8 cellular contexts compared by ENCODE assay signal in the genomic region with DNA sequence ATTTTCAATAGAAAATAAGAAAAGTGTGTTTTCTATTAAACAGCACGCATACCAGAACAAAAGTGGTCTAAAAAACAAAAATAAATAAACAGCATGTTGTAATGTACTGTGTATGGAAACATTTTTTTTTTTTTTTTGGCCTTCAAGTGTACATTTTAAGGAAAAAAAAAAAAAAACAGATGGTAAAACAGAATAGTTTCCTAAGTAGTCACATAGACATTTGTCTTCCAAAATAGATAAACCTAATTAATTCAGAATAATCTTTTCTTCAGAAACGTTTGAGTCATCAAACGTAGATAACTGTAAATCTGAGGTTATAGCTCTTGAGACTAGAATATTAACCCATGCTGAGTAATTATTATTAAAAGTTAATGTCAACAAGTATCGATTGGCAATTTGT. TPM values are rescaled to one million over a fixed set of nuclear protein-coding genes. Genes with fewer than 3 reads are reported as not detected.
DNase-seq lines count a peak whose midpoint lies in the region; ATAC-seq and TF ChIP-seq lines count a peak whose summit lies in the region.

No MANE protein-coding gene starts in this region.

- H3K27me3 Mint-ChIP-seq in progenitor cell of endocrine pancreas = peaks cover 10% of the 10 kb centered on the region

- no peak for TF ChIP-seq CTCF in fibroblast of pulmonary artery (IDR thresholded peaks at IDR 0.05; ENCODE audit: low read length, missing control alignments)
- TF ChIP-seq CTCF in progenitor cell of endocrine pancreas (IDR thresholded peaks at IDR 0.05; ENCODE audit: unreplicated experiment) = no peak

- peak overlapping the region; percentile 67 for H3K4me3 ChIP-seq in fibroblast of pulmonary artery (replicated peaks; ENCODE audit: low read depth, low read length)

- ATAC-seq in SK-N-SH treated with all-trans-retinoic acid at 6 μM for 48 hours = peak; percentile 34
- no peak for ATAC-seq in HG03354 (IDR thresholded peaks at IDR 0.05; ENCODE audit: poor library complexity, severe bottlenecking, unreplicated experiment)

- no peaks in the 10 kb centered on the region for H3K36me3 Mint-ChIP-seq in progenitor cell of endocrine pancreas (ENCODE audit: insufficient read depth)

- peaks cover 1% of the 10 kb centered on the region for H3K4me1 Mint-ChIP-seq in progenitor cell of endocrine pancreas (ENCODE audit: low read depth)

- H3K27ac Mint-ChIP-seq in progenitor cell of endocrine pancreas = no peak overlapping the region

- peak; percentile 1 for DNase-seq in DMS114 treated with DMSO at 0.1 percent for 48 hours (lab: John Stamatoyannopoulos, UW; ENCODE audit: unreplicated experiment)
- peak; percentile 21 for DNase-seq in fibroblast of pulmonary artery (ENCODE audit: low read depth)
- no peak for DNase-seq in progenitor cell of endocrine pancreas (ENCODE audit: low spot score, unreplicated experiment)
- DNase-seq in NCI-H2029 treated with DMSO at 0.1 percent for 48 hours (lab: John Stamatoyannopoulos, UW) = no peak
- no peak for DNase-seq in activated CD4-positive, CD25-positive, alpha-beta regulatory T cell treated with anti-CD3 and anti-CD28 coated beads, Interleukin-2, amount 50 U/mL, for 72 hours
- DNase-seq in stimulated activated CD8-positive, alpha-beta memory T cell treated with anti-CD3 and anti-CD28 coated beads, Interleukin-4, amount 100 ng/mL, for 48 hours = no peak

- H3K4me3 Mint-ChIP-seq in progenitor cell of endocrine pancreas (ENCODE audit: low read depth) = peak overlapping the region; percentile 79

- no peaks in the 10 kb centered on the region for H3K9me3 Mint-ChIP-seq in progenitor cell of endocrine pancreas (ENCODE audit: low read depth)

TF ChIP-seq in SK-N-SH treated with all-trans-retinoic acid at 6 μM for 48 hours, 23 proteins besides CTCF, POLR2A, EP300 and RAD21:
- TF ChIP-seq, protein P1, sequence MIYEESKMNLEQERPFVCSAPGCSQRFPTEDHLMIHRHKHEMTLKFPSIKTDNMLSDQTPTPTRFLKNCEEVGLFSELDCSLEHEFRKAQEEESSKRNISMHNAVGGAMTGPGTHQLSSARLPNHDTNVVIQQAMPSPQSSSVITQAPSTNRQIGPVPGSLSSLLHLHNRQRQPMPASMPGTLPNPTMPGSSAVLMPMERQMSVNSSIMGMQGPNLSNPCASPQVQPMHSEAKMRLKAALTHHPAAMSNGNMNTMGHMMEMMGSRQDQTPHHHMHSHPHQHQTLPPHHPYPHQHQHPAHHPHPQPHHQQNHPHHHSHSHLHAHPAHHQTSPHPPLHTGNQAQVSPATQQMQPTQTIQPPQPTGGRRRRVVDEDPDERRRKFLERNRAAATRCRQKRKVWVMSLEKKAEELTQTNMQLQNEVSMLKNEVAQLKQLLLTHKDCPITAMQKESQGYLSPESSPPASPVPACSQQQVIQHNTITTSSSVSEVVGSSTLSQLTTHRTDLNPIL (CRISPR knock-in tag; IDR thresholded peaks at IDR 0.05; ENCODE audit: low read depth) = no peak
- TF ChIP-seq ZFP3 (CRISPR knock-in tag; IDR thresholded peaks at IDR 0.05) = no peak
- TF ChIP-seq ZFP30 (CRISPR knock-in tag; IDR thresholded peaks at IDR 0.05) = no peak
- no peak for TF ChIP-seq RARB (CRISPR knock-in tag; IDR thresholded peaks at IDR 0.05)
- TF ChIP-seq ZNF565 (CRISPR knock-in tag; conservative IDR thresholded peaks at IDR 0.05; ENCODE audit: low read depth) = no peak
- TF ChIP-seq, protein P2, sequence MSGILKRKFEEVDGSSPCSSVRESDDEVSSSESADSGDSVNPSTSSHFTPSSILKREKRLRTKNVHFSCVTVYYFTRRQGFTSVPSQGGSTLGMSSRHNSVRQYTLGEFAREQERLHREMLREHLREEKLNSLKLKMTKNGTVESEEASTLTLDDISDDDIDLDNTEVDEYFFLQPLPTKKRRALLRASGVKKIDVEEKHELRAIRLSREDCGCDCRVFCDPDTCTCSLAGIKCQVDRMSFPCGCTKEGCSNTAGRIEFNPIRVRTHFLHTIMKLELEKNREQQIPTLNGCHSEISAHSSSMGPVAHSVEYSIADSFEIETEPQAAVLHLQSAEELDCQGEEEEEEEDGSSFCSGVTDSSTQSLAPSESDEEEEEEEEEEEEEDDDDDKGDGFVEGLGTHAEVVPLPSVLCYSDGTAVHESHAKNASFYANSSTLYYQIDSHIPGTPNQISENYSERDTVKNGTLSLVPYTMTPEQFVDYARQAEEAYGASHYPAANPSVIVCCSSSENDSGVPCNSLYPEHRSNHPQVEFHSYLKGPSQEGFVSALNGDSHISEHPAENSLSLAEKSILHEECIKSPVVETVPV (CRISPR knock-in tag; IDR thresholded peaks at IDR 0.05) = no peak
- TF ChIP-seq TOX (CRISPR knock-in tag; IDR thresholded peaks at IDR 0.05; ENCODE audit: borderline replicate concordance) = no peak
- TF ChIP-seq ISL1 (CRISPR knock-in tag; IDR thresholded peaks at IDR 0.05) = no peak
- TF ChIP-seq, protein P3, sequence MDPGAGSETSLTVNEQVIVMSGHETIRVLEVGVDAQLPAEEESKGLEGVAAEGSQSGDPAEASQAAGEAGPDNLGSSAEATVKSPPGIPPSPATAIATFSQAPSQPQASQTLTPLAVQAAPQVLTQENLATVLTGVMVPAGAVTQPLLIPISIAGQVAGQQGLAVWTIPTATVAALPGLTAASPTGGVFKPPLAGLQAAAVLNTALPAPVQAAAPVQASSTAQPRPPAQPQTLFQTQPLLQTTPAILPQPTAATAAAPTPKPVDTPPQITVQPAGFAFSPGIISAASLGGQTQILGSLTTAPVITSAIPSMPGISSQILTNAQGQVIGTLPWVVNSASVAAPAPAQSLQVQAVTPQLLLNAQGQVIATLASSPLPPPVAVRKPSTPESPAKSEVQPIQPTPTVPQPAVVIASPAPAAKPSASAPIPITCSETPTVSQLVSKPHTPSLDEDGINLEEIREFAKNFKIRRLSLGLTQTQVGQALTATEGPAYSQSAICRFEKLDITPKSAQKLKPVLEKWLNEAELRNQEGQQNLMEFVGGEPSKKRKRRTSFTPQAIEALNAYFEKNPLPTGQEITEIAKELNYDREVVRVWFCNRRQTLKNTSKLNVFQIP (CRISPR knock-in tag; IDR thresholded peaks at IDR 0.05; ENCODE audit: borderline replicate concordance, low read depth) = no peak
- TF ChIP-seq PPARA (CRISPR knock-in tag; IDR thresholded peaks at IDR 0.05; ENCODE audit: borderline replicate concordance) = no peak
TF ChIP-seq in SK-N-SH treated with all-trans-retinoic acid at 6 μM for 48 hours: peak in this region for 0.

RNA-seq across cellular contexts. Expression of a gene that starts 0.4 kb away (rescaled TPM):
- 1.2 and 1.5 TPM in 2 replicates for total RNA-seq in progenitor cell of endocrine pancreas

Comparison
In these comparisons a context has a peak if more than half of its experiments do, and no peak if none do; other contexts are left out.
1. DNase-seq: peak in DMS114 treated with DMSO at 0.1 percent for 48 hours (single experiment) and fibroblast of pulmonary artery (single experiment); none in progenitor cell of endocrine pancreas (single experiment), NCI-H2029 treated with DMSO at 0.1 percent for 48 hours (single experiment), activated CD4-positive, CD25-positive, alpha-beta regulatory T cell treated with anti-CD3 and anti-CD28 coated beads, Interleukin-2, amount 50 U/mL, for 72 hours (single experiment) and stimulated activated CD8-positive, alpha-beta memory T cell treated with anti-CD3 and anti-CD28 coated beads, Interleukin-4, amount 100 ng/mL, for 48 hours (single experiment).